Comparison of ENCODE assay signal across 8 cellular contexts in the genomic region with DNA sequence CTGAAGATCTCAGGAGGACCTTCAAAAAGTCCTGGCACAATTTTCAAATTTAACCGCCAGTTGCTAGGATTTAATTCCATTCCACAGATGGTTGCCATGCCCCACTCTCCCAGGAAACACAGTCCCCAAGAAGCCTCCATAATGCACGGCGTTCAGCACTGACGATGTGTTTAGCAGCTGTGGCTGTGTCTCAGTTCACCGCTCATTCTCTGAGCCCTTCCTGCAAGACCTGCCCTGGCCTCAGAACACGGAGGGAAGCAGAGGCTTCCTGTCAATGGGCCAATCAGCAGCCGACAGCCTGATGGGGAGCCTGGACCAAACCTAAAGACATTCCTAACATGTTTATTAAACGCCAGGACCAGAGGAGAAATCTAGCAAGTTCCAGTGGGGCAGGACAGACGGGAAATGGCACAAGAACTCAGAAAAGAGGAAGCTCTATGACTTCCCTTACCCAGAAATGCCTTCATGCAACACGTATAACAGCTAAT.
DNase-seq lines count a peak whose midpoint lies in the region; ATAC-seq and TF ChIP-seq lines count a peak whose summit lies in the region.

No MANE protein-coding gene starts in this region.

- peak overlapping the region; percentile 54 for H3K27ac ChIP-seq in DOHH2 (ENCODE audit: low read depth, low read length)
- peak overlapping the region in 12 of 21 experiments; percentile 23 to 74 (median 50) for H3K27ac ChIP-seq in skin epidermis

- no peaks in the 10 kb centered on the region for H3K36me3 ChIP-seq in DOHH2 (ENCODE audit: control insufficient read depth, low read length)

- ATAC-seq in GM21825 (IDR thresholded peaks at IDR 0.05; ENCODE audit: unreplicated experiment) (peak; percentile 75), HG02610 (IDR thresholded peaks at IDR 0.05; ENCODE audit: unreplicated experiment) (no peak)

- peak overlapping the region; percentile 51 for H3K4me3 ChIP-seq in DOHH2 (ENCODE audit: low read length)
- H3K4me3 ChIP-seq in skin epidermis = no peak overlapping the region

- peaks cover 38% of the 10 kb centered on the region for H3K4me1 ChIP-seq in DOHH2 (ENCODE audit: control insufficient read depth, low read length)

- DNase-seq in RPMI8226 = peak; percentile 20
- DNase-seq in glomerular visceral epithelial cell (ENCODE audit: extremely low spot score) = peak; percentile 7
- DNase-seq in stimulated activated CD8-positive, alpha-beta memory T cell treated with anti-CD3 and anti-CD28 coated beads, Interleukin-4, amount 100 ng/mL, for 48 hours = no peak
- no peak for DNase-seq in NCI-H2081 (lab: John Stamatoyannopoulos, UW)

- no peak for TF ChIP-seq CTCF in DOHH2 (IDR thresholded peaks at IDR 0.05; ENCODE audit: low read depth, low read length, poor library complexity, severe bottlenecking)

- H3K27me3 ChIP-seq in DOHH2 (ENCODE audit: control insufficient read depth, low read length) = no peaks in the 10 kb centered on the region

- no peaks in the 10 kb centered on the region for H3K9me2 ChIP-seq in DOHH2 (replicated peaks; ENCODE audit: control insufficient read depth, low read length)

- H3K79me2 ChIP-seq in DOHH2 (ENCODE audit: control insufficient read depth, low read length) = no peaks in the 10 kb centered on the region

- 0 out of 2 replicates have a peak, but pooled peaks cover 9% of the 10 kb centered on the region for H3F3A ChIP-seq in DOHH2 (ENCODE audit: control insufficient read depth, insufficient read depth)

- H3K4me2 ChIP-seq in DOHH2 (ENCODE audit: low read length) = peak overlapping the region; percentile 63

- H4K20me1 ChIP-seq in DOHH2 (ENCODE audit: control insufficient read depth, insufficient read depth, low read depth, low read length) = no peaks in the 10 kb centered on the region

- H3K9me3 ChIP-seq in DOHH2 (ENCODE audit: control insufficient read depth, insufficient read depth, low read length) = no peaks in the 10 kb centered on the region

Comparison
In these comparisons a context has a peak if more than half of its experiments do, and no peak if none do; other contexts are left out.
1. DNase-seq: peak in RPMI8226 (single experiment) and glomerular visceral epithelial cell (single experiment); none in stimulated activated CD8-positive, alpha-beta memory T cell treated with anti-CD3 and anti-CD28 coated beads, Interleukin-4, amount 100 ng/mL, for 48 hours (single experiment) and NCI-H2081 (0 of 2).